28 cellular contexts compared by ENCODE assay signal in the genomic region with DNA sequence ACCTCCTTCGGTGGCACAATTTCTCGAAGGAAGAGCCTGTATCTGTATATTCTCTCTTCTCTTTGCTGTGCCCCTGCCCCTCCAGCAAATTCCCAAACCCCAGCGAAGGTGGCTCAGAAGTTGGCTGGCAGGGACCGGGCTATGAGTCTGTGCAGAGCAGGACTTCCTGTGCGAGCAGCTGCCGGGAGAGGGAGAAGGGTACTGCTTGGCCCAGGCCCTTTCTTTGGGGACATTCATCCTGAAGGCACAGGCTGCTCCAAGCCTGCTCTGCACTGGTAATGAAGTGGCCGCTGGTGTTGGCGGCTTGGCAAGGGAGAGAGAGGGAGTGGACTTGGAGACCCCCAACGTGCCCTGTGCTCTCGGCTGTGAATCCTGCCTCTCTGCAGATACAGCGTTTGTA. TPM values are rescaled to one million over a fixed set of nuclear protein-coding genes. Genes with fewer than 3 reads are reported as not detected.
A peak's percentile ranks its signal among the peaks of the same experiment; 100 is the strongest.
DNase-seq lines count a peak whose midpoint lies in the region; ATAC-seq and TF ChIP-seq lines count a peak whose summit lies in the region.
"Had no signal": no experiment of that assay in that cellular context is flagged by ENCODE, and none has a peak within 500 bp of the region (broad histone marks: within the 10 kb centered on the region; RNA-seq: fewer than 3 reads in every experiment).

No MANE protein-coding gene starts in this region.

- H3K27ac Mint-ChIP-seq in activated CD8-positive, alpha-beta T cell treated with anti-CD3 and anti-CD28 coated beads for 36 hours: no peak overlapping the region
- H3K27ac Mint-ChIP-seq: activated CD4-positive, alpha-beta memory T cell treated with anti-CD3 and anti-CD28 coated beads, Interleukin-2, amount 10 ng/mL, durations not matched to agents 7 days and 5 days; activated naive CD4-positive, alpha-beta T cell treated with anti-CD3 and anti-CD28 coated beads, Interleukin-2, amount 50 U/mL, for 24 hours; activated T-helper 2 cell treated with anti-CD3 and anti-CD28 coated beads, Interferon-gamma antibody, Interleukin-2, Interleukin-4, amounts not matched to agents 10 μg/mL and 5 μg/mL and 100 μg/mL, durations not matched to agents 14 hours and 24 hours and 36 hours; CD4-positive, alpha-beta T cell had no signal

- no peaks in the 10 kb centered on the region for H3K36me3 ChIP-seq in right atrium auricular region
- H3K36me3 ChIP-seq: ascending aorta, uterus had no signal

- intact Hi-C loops in left ventricle myocardium superior (cut with micrococcal nuclease) (no loop called here), dorsolateral prefrontal cortex (cut with DNase I) (no loop called here)
- intact Hi-C loops in activated CD8-positive, alpha-beta T cell treated with anti-CD3 and anti-CD28 coated beads for 36 hours (cut with micrococcal nuclease): no loop called here

- H3K4me1 ChIP-seq in right atrium auricular region: peaks cover 0 to 7% of the 10 kb centered on the region in 2 donors
- H3K4me1 ChIP-seq: ascending aorta, psoas muscle, uterus had no signal

- H3K4me3 Mint-ChIP-seq in activated CD8-positive, alpha-beta T cell treated with anti-CD3 and anti-CD28 coated beads for 36 hours: no peak overlapping the region
- H3K4me3 Mint-ChIP-seq: activated CD4-positive, alpha-beta memory T cell treated with anti-CD3 and anti-CD28 coated beads, Interleukin-2, amount 10 ng/mL, durations not matched to agents 7 days and 5 days; activated naive CD4-positive, alpha-beta T cell treated with anti-CD3 and anti-CD28 coated beads, Interleukin-2, amount 50 U/mL, for 24 hours; CD4-positive, alpha-beta T cell had no signal

- peaks cover 27% of the 10 kb centered on the region for H3K27me3 Mint-ChIP-seq in activated CD8-positive, alpha-beta T cell treated with anti-CD3 and anti-CD28 coated beads for 36 hours

- H3K27me3 ChIP-seq in right atrium auricular region: no peaks in the 10 kb centered on the region
- H3K27me3 ChIP-seq in dorsolateral prefrontal cortex: peaks cover 0 to 32% (median 5%) of the 10 kb centered on the region in 45 donors
- H3K27me3 ChIP-seq: uterus had no signal

- POLR2A ChIA-PET in activated CD8-positive, alpha-beta T cell treated with anti-CD3 and anti-CD28 coated beads for 36 hours (lab: Charles Lee): no interaction called here

- DNase-seq in right atrium auricular region (ENCODE audit: low spot score) (peak; percentile 47), left ventricle myocardium superior (no peak), dorsolateral prefrontal cortex (peak in 8 of 10 donors; percentile 9 to 68 (median 54)), midbrain (lab: John Stamatoyannopoulos, UW) (peak; percentile 41), DMS53 (lab: John Stamatoyannopoulos, UW) (no peak), coronary artery (ENCODE audit: low spot score) (no peak), GOT3 (lab: John Stamatoyannopoulos, UW) (no peak)
- no peak for DNase-seq in activated CD8-positive, alpha-beta T cell treated with anti-CD3 and anti-CD28 coated beads for 36 hours
- DNase-seq: activated CD4-positive, alpha-beta memory T cell treated with anti-CD3 and anti-CD28 coated beads, Interleukin-2, amount 10 ng/mL, durations not matched to agents 7 days and 5 days; CD4-positive, alpha-beta T cell; dermis blood vessel endothelial cell; GM23248; IMR-90; NCI-H1048; NCI-H1694; NCI-H510A; psoas muscle; SHP77 treated with DMSO at 0.1 percent for 48 hours; stimulated activated naive CD4-positive, alpha-beta T cell treated with Interleukin-2 at 50 U/mL for 16 hours; SW 1271; T1000; uterus had no signal

- H3K9me3 Mint-ChIP-seq in activated CD8-positive, alpha-beta T cell treated with anti-CD3 and anti-CD28 coated beads for 36 hours: no peaks in the 10 kb centered on the region
- H3K9me3 Mint-ChIP-seq: activated CD4-positive, alpha-beta memory T cell treated with anti-CD3 and anti-CD28 coated beads, Interleukin-2, amount 10 ng/mL, durations not matched to agents 7 days and 5 days; activated T-helper 2 cell treated with anti-CD3 and anti-CD28 coated beads, Interferon-gamma antibody, Interleukin-2, Interleukin-4, amounts not matched to agents 10 μg/mL and 5 μg/mL and 100 μg/mL, durations not matched to agents 14 hours and 24 hours and 36 hours; CD4-positive, alpha-beta T cell had no signal

- no peaks in the 10 kb centered on the region for H3K9me3 ChIP-seq in right atrium auricular region
- H3K9me3 ChIP-seq: ascending aorta, psoas muscle, uterus had no signal

- H3K4me3 ChIP-seq in right atrium auricular region (no peak overlapping the region), dorsolateral prefrontal cortex (peak overlapping the region in 57 of 59 donors; percentile 4 to 70 (median 58)), coronary artery (no peak overlapping the region)
- H3K4me3 ChIP-seq: ascending aorta, GM23248, lung, psoas muscle, uterus had no signal

- peaks cover 3% of the 10 kb centered on the region for H3K4me1 Mint-ChIP-seq in activated CD8-positive, alpha-beta T cell treated with anti-CD3 and anti-CD28 coated beads for 36 hours (ENCODE audit: low read depth)
- H3K4me1 Mint-ChIP-seq: activated CD4-positive, alpha-beta memory T cell treated with anti-CD3 and anti-CD28 coated beads, Interleukin-2, amount 10 ng/mL, durations not matched to agents 7 days and 5 days; activated naive CD4-positive, alpha-beta T cell treated with anti-CD3 and anti-CD28 coated beads, Interleukin-2, amount 50 U/mL, for 24 hours had no signal

- H3K27ac ChIP-seq in right atrium auricular region: no peak overlapping the region
- H3K27ac ChIP-seq in dorsolateral prefrontal cortex: peak overlapping the region in 16 of 59 donors; percentile 4 to 77 (median 39)
- H3K27ac ChIP-seq in coronary artery: no peak overlapping the region
- H3K27ac ChIP-seq: ascending aorta, GM23248, psoas muscle, uterus had no signal

- no peak for TF ChIP-seq CTCF in right atrium auricular region (IDR thresholded peaks at IDR 0.05)
- TF ChIP-seq CTCF in dorsolateral prefrontal cortex (IDR thresholded peaks at IDR 0.05 in 54 of 56, conservative IDR thresholded peaks at IDR 0.05 in 2 of 56; ENCODE audit: low read depth in 1 of 56, partially characterized antibody in 56 of 56): no peak
- no peak for TF ChIP-seq CTCF in coronary artery (IDR thresholded peaks at IDR 0.05)
- TF ChIP-seq CTCF in activated CD8-positive, alpha-beta T cell treated with anti-CD3 and anti-CD28 coated beads for 36 hours (IDR thresholded peaks at IDR 0.05): no peak

- ATAC-seq in left ventricle myocardium superior: no peak
- no peak for ATAC-seq in activated CD8-positive, alpha-beta T cell treated with anti-CD3 and anti-CD28 coated beads for 36 hours
- ATAC-seq: psoas muscle had no signal

- no peaks in the 10 kb centered on the region for H3K36me3 Mint-ChIP-seq in activated CD8-positive, alpha-beta T cell treated with anti-CD3 and anti-CD28 coated beads for 36 hours (ENCODE audit: low read depth)
- H3K36me3 Mint-ChIP-seq: activated naive CD4-positive, alpha-beta T cell treated with anti-CD3 and anti-CD28 coated beads, Interleukin-2, amount 50 U/mL, for 24 hours had no signal

- CTCF ChIA-PET in activated CD8-positive, alpha-beta T cell treated with anti-CD3 and anti-CD28 coated beads for 36 hours (lab: Charles Lee): no interaction called here

RNA-seq across cellular contexts. Expression of a gene that starts 1.5 kb away (rescaled TPM):
- total RNA-seq in right atrium auricular region (not detected), left ventricle myocardium superior (not detected), dorsolateral prefrontal cortex (10 to 100 TPM in 119 of 120 experiments, 1 to 10 TPM in 1; 9.3 to 93.6 (median 35.0) TPM)
- total RNA-seq in activated CD8-positive, alpha-beta T cell treated with anti-CD3 and anti-CD28 coated beads for 36 hours: not detected
- total RNA-seq: activated CD4-positive, alpha-beta memory T cell treated with anti-CD3 and anti-CD28 coated beads, Interleukin-2, amount 10 ng/mL, durations not matched to agents 7 days and 5 days; activated T-helper 2 cell treated with anti-CD3 and anti-CD28 coated beads, Interferon-gamma antibody, Interleukin-2, Interleukin-4, amounts not matched to agents 10 μg/mL and 5 μg/mL and 100 μg/mL, durations not matched to agents 14 hours and 24 hours and 36 hours; ascending aorta; CD4-positive, alpha-beta T cell; dermis blood vessel endothelial cell; fibroblast of lung; glomerular endothelial cell; GM23248; IMR-90; psoas muscle had no signal

Comparison
In these comparisons a context has a peak if more than half of its experiments do, and no peak if none do; other contexts are left out.
1. DNase-seq: peak in right atrium auricular region (single experiment), dorsolateral prefrontal cortex (8 of 10) and midbrain (single experiment); none in left ventricle myocardium superior (single experiment), DMS53 (single experiment), coronary artery (single experiment), GOT3 (single experiment) and activated CD8-positive, alpha-beta T cell treated with anti-CD3 and anti-CD28 coated beads for 36 hours (single experiment).
2. H3K4me3 ChIP-seq: peak in dorsolateral prefrontal cortex (57 of 59); none in right atrium auricular region (0 of 2) and coronary artery (single experiment).
3. RNA of a gene that starts 1.5 kb away (total RNA-seq): 9.3 to 93.6 TPM in dorsolateral prefrontal cortex; not detected in right atrium auricular region, not detected in left ventricle myocardium superior (single experiment) and not detected in activated CD8-positive, alpha-beta T cell treated with anti-CD3 and anti-CD28 coated beads for 36 hours; every median in the first group is over 4 times any median in the second.